Comparison of ENCODE assay signal across 13 cellular contexts in the genomic region with DNA sequence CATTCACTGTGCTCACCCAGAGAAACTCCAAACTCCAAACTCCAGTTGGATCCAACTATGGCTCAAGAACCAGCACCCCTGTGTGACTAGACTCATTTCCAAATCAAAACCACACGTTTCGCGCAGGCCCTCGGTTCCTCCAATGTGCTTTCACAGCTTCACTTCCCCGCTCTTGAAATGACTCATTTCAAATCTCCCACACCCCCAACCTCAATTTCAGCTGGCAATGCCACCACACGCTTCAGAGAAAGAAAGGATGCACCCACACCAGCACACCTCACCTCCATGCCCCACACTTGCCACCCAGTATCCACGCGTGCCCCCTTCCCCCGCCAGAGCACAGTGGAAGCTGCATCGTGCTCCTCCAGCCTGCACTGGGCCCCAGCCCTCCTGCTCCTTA. TPM values are rescaled to one million over a fixed set of nuclear protein-coding genes. Genes with fewer than 3 reads are reported as not detected.
DNase-seq lines count a peak whose midpoint lies in the region; ATAC-seq and TF ChIP-seq lines count a peak whose summit lies in the region.
"Had no signal": no experiment of that assay in that cellular context is flagged by ENCODE, and none has a peak within 500 bp of the region (broad histone marks: within the 10 kb centered on the region; RNA-seq: fewer than 3 reads in every experiment).

No MANE protein-coding gene starts in this region.

- no peaks in the 10 kb centered on the region for H3K9me2 ChIP-seq in GM23248 (ENCODE audit: insufficient read depth)

- H3K4me1 ChIP-seq in GM23248 (ENCODE audit: insufficient read depth), result peaks cover 15% of the 10 kb centered on the region

- no peaks in the 10 kb centered on the region for H3K9me3 ChIP-seq in GM23248 (ENCODE audit: low read depth)

- H3K4me2 ChIP-seq in GM23248 (ENCODE audit: unreplicated experiment), result no peak overlapping the region
- H3K4me2 ChIP-seq: PC-9 had no signal

- peaks cover 38% of the 10 kb centered on the region for H3K27me3 Mint-ChIP-seq in activated CD4-positive, alpha-beta memory T cell treated with anti-CD3 and anti-CD28 coated beads for 36 hours
- peaks cover 2% of the 10 kb centered on the region for H3K27me3 Mint-ChIP-seq in neural crest cell (ENCODE audit: low read depth)

- POLR2A ChIA-PET in activated CD4-positive, alpha-beta memory T cell treated with anti-CD3 and anti-CD28 coated beads for 36 hours (lab: Charles Lee), result interaction anchor here (1.0 kb wide), 1 partner anchor 26 kb away, joined by 3 read pairs; no protein-coding TSS in a partner anchor

- H3K79me2 ChIP-seq in GM23248 (ENCODE audit: insufficient read depth), result peaks cover 24% of the 10 kb centered on the region

- no peaks in the 10 kb centered on the region for H3K27me3 ChIP-seq in GM23248 (replicated peaks; ENCODE audit: insufficient read depth)
- H3K27me3 ChIP-seq: foreskin keratinocyte had no signal

- in situ Hi-C loops in GM23248 (cut with MboI), result no loop called here

- no peaks in the 10 kb centered on the region for H3K36me3 Mint-ChIP-seq in activated CD4-positive, alpha-beta memory T cell treated with anti-CD3 and anti-CD28 coated beads for 36 hours
- no peaks in the 10 kb centered on the region for H3K36me3 Mint-ChIP-seq in neural crest cell (ENCODE audit: low read depth)

- ATAC-seq in GM18868 (IDR thresholded peaks at IDR 0.05; ENCODE audit: unreplicated experiment), result peak; percentile 43
- ATAC-seq in HG03378 (IDR thresholded peaks at IDR 0.05; ENCODE audit: unreplicated experiment), result no peak
- ATAC-seq in left colon, result no peak
- ATAC-seq: foreskin keratinocyte had no signal

- H3K9me3 Mint-ChIP-seq in activated CD4-positive, alpha-beta memory T cell treated with anti-CD3 and anti-CD28 coated beads for 36 hours, result no peaks in the 10 kb centered on the region
- H3K9me3 Mint-ChIP-seq in neural crest cell, result no peaks in the 10 kb centered on the region
- H3K9me3 Mint-ChIP-seq: CD4-positive, alpha-beta T cell had no signal

- peak overlapping the region; percentile 0 for H3K4me3 Mint-ChIP-seq in activated CD4-positive, alpha-beta memory T cell treated with anti-CD3 and anti-CD28 coated beads for 36 hours
- no peak overlapping the region for H3K4me3 Mint-ChIP-seq in neural crest cell
- H3K4me3 Mint-ChIP-seq: CD4-positive, alpha-beta T cell had no signal

- TF ChIP-seq CTCF in GM12865 (IDR thresholded peaks at IDR 0.05; ENCODE audit: insufficient read depth, low read depth, low read length, missing control alignments), result no peak
- no peak for TF ChIP-seq CTCF in neural crest cell (conservative IDR thresholded peaks at IDR 0.05)

- H4K20me1 ChIP-seq in GM23248 (ENCODE audit: insufficient read depth), result no peaks in the 10 kb centered on the region

- intact Hi-C loops in activated CD4-positive, alpha-beta memory T cell treated with anti-CD3 and anti-CD28 coated beads for 36 hours (cut with micrococcal nuclease), result no loop called here
- intact Hi-C loops in left colon (cut with DNase I, micrococcal nuclease), result no loop called here

- DNase-seq in GM12865 (ENCODE audit: low read depth) (peak; percentile 85), neural crest cell (ENCODE audit: low read depth, low spot score) (no peak), left colon (no peak), GM23248 (no peak)
- peak; percentile 80 for DNase-seq in activated CD4-positive, alpha-beta memory T cell treated with anti-CD3 and anti-CD28 coated beads for 36 hours
- DNase-seq: CD4-positive, alpha-beta T cell; foreskin keratinocyte; Karpas-422; NCI-H2171; PC-9 had no signal

- no peak overlapping the region for H2AFZ ChIP-seq in GM23248
- H2AFZ ChIP-seq: PC-9 had no signal

- H3K9ac ChIP-seq in GM23248, result no peak overlapping the region

- peak overlapping the region; percentile 43 for H3K27ac Mint-ChIP-seq in activated CD4-positive, alpha-beta memory T cell treated with anti-CD3 and anti-CD28 coated beads for 36 hours
- H3K27ac Mint-ChIP-seq in neural crest cell (ENCODE audit: unreplicated experiment), result peak overlapping the region; percentile 93
- H3K27ac Mint-ChIP-seq: CD4-positive, alpha-beta T cell had no signal

- no peaks in the 10 kb centered on the region for H3K36me3 ChIP-seq in GM23248 (ENCODE audit: low read depth)

- H3K4me3 ChIP-seq in GM12865 (ENCODE audit: low read depth, low read length) (no peak overlapping the region), GM23248 (no peak overlapping the region)
- H3K4me3 ChIP-seq: PC-9 had no signal

- 82 to 83% methylated on average over 10 of the region's 10 CpGs for WGBS in GM23248 (ENCODE audit: low coverage in 1 of 2, low lambda C conversion rate in 2 of 2, missing lambda C conversion rate in 2 of 2), 2 experiments

- H3K27ac ChIP-seq in GM23248, result no peak overlapping the region
- H3K27ac ChIP-seq: foreskin keratinocyte, PC-9 had no signal

- H3F3A ChIP-seq in GM23248 (ENCODE audit: insufficient read depth), result no peaks in the 10 kb centered on the region

- H3K4me1 Mint-ChIP-seq in activated CD4-positive, alpha-beta memory T cell treated with anti-CD3 and anti-CD28 coated beads for 36 hours (ENCODE audit: low read depth), result peaks cover 23% of the 10 kb centered on the region
- peaks cover 10% of the 10 kb centered on the region for H3K4me1 Mint-ChIP-seq in neural crest cell

- CTCF ChIA-PET in activated CD4-positive, alpha-beta memory T cell treated with anti-CD3 and anti-CD28 coated beads for 36 hours (lab: Charles Lee), result interaction anchor here (0.8 to 5.3 kb wide), 8 partner anchors 8 to 114 kb away, joined by 3 to 37 read pairs (median 6); a partner anchor contains a TSS

RNA-seq across cellular contexts. Expression of a gene that starts 9.0 kb away (rescaled TPM):
- total RNA-seq in activated CD4-positive, alpha-beta memory T cell treated with anti-CD3 and anti-CD28 coated beads for 36 hours, result under 1 TPM in 1 of 2 experiments, not detected in 1; 0.07 TPM
- 3.0 and 3.5 TPM in 2 replicates for total RNA-seq in neural crest cell
- 1 to 10 TPM; 3.4 to 9.4 TPM for total RNA-seq in left colon
- total RNA-seq in GM23248 (2014; rRNA removed; shearing (Covaris generic)), result 0.32 TPM in 1 of 2 replicates, not detected in the other
- polyA plus RNA-seq in GM23248 (2016; fragmentation: Nextera tagmentation; extraction: Ambion mirVana), result 0.61 TPM in 1 of 2 replicates, not detected in the other
- total RNA-seq: activated CD8-positive, alpha-beta memory T cell treated with anti-CD3 and anti-CD28 coated beads for 36 hours; CD4-positive, alpha-beta T cell had no signal

Comparison
In these comparisons a context has a peak if more than half of its experiments do, and no peak if none do; other contexts are left out.
1. DNase-seq: peak in GM12865 (single experiment) and activated CD4-positive, alpha-beta memory T cell treated with anti-CD3 and anti-CD28 coated beads for 36 hours (single experiment); none in neural crest cell (single experiment), left colon (0 of 2) and GM23248 (single experiment).